ENCODE assay signal across 3 cellular contexts in genomic region chr14:38256358-38256840, GRCh38.
TF ChIP-seq lines count a peak whose summit lies in the region.

No MANE protein-coding gene starts in this region.

TF ChIP-seq in SK-N-SH treated with all-trans-retinoic acid at 6 μM for 48 hours, 23 proteins besides CTCF, POLR2A, EP300 and RAD21:
- TF ChIP-seq RARB (CRISPR knock-in tag; IDR thresholded peaks at IDR 0.05) (no peak), ISL1 (CRISPR knock-in tag; IDR thresholded peaks at IDR 0.05) (no peak), ZNF565 (CRISPR knock-in tag; conservative IDR thresholded peaks at IDR 0.05; ENCODE audit: low read depth) (no peak), TOX (CRISPR knock-in tag; IDR thresholded peaks at IDR 0.05; ENCODE audit: borderline replicate concordance) (no peak)
- TF ChIP-seq, protein P1, sequence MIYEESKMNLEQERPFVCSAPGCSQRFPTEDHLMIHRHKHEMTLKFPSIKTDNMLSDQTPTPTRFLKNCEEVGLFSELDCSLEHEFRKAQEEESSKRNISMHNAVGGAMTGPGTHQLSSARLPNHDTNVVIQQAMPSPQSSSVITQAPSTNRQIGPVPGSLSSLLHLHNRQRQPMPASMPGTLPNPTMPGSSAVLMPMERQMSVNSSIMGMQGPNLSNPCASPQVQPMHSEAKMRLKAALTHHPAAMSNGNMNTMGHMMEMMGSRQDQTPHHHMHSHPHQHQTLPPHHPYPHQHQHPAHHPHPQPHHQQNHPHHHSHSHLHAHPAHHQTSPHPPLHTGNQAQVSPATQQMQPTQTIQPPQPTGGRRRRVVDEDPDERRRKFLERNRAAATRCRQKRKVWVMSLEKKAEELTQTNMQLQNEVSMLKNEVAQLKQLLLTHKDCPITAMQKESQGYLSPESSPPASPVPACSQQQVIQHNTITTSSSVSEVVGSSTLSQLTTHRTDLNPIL (CRISPR knock-in tag; IDR thresholded peaks at IDR 0.05; ENCODE audit: low read depth) = no peak

TF ChIP-seq in SK-N-SH, 30 proteins besides CTCF, POLR2A, EP300 and RAD21:
- no peak for TF ChIP-seq JUND (IDR thresholded peaks at IDR 0.05)
- TF ChIP-seq SMC3 (IDR thresholded peaks at IDR 0.05; ENCODE audit: low read depth, low read length) = no peak
- TF ChIP-seq SIN3A (IDR thresholded peaks at IDR 0.05; ENCODE audit: borderline replicate concordance, low read depth, low read length) = no peak
- TF ChIP-seq FOXM1 (IDR thresholded peaks at IDR 0.05; ENCODE audit: low read depth) = no peak
- TF ChIP-seq GABPA (IDR thresholded peaks at IDR 0.05; ENCODE audit: low read depth) = no peak
- no peak for TF ChIP-seq NFIC (IDR thresholded peaks at IDR 0.05; ENCODE audit: borderline replicate concordance)
- TF ChIP-seq YY1 (IDR thresholded peaks at IDR 0.05; ENCODE audit: low read depth) = no peak
- TF ChIP-seq, protein P2, sequence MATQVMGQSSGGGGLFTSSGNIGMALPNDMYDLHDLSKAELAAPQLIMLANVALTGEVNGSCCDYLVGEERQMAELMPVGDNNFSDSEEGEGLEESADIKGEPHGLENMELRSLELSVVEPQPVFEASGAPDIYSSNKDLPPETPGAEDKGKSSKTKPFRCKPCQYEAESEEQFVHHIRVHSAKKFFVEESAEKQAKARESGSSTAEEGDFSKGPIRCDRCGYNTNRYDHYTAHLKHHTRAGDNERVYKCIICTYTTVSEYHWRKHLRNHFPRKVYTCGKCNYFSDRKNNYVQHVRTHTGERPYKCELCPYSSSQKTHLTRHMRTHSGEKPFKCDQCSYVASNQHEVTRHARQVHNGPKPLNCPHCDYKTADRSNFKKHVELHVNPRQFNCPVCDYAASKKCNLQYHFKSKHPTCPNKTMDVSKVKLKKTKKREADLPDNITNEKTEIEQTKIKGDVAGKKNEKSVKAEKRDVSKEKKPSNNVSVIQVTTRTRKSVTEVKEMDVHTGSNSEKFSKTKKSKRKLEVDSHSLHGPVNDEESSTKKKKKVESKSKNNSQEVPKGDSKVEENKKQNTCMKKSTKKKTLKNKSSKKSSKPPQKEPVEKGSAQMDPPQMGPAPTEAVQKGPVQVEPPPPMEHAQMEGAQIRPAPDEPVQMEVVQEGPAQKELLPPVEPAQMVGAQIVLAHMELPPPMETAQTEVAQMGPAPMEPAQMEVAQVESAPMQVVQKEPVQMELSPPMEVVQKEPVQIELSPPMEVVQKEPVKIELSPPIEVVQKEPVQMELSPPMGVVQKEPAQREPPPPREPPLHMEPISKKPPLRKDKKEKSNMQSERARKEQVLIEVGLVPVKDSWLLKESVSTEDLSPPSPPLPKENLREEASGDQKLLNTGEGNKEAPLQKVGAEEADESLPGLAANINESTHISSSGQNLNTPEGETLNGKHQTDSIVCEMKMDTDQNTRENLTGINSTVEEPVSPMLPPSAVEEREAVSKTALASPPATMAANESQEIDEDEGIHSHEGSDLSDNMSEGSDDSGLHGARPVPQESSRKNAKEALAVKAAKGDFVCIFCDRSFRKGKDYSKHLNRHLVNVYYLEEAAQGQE (IDR thresholded peaks at IDR 0.05; ENCODE audit: low read depth, low read length) = no peak
TF ChIP-seq in SK-N-SH: peak in this region for 0.

TF ChIP-seq in HepG2, 621 proteins besides CTCF, POLR2A, EP300 and RAD21:
- TF ChIP-seq ZSCAN30 (CRISPR knock-in tag; IDR thresholded peaks at IDR 0.05) (no peak), ZKSCAN1 (IDR thresholded peaks at IDR 0.05; ENCODE audit: low read length) (no peak), YEATS2 (CRISPR knock-in tag; IDR thresholded peaks at IDR 0.05; ENCODE audit: borderline replicate concordance) (no peak), U2AF2 (IDR thresholded peaks at IDR 0.05; ENCODE audit: low read depth, low read length) (no peak), FOXC1 (CRISPR knock-in tag; IDR thresholded peaks at IDR 0.05; ENCODE audit: borderline replicate concordance) (no peak), NFYC (CRISPR knock-in tag; IDR thresholded peaks at IDR 0.05) (no peak), ZNF33B (CRISPR knock-in tag; IDR thresholded peaks at IDR 0.05) (no peak), ARHGAP35 (CRISPR knock-in tag; IDR thresholded peaks at IDR 0.05; ENCODE audit: borderline replicate concordance) (no peak), KDM5B (CRISPR knock-in tag; IDR thresholded peaks at IDR 0.05; ENCODE audit: borderline replicate concordance) (no peak), ZNF737 (CRISPR knock-in tag; IDR thresholded peaks at IDR 0.05; ENCODE audit: borderline replicate concordance) (no peak), ZNF234 (CRISPR knock-in tag; conservative IDR thresholded peaks at IDR 0.05) (no peak), RXRB (CRISPR knock-in tag; IDR thresholded peaks at IDR 0.05; ENCODE audit: borderline replicate concordance) (no peak)
- TF ChIP-seq, protein P3, sequence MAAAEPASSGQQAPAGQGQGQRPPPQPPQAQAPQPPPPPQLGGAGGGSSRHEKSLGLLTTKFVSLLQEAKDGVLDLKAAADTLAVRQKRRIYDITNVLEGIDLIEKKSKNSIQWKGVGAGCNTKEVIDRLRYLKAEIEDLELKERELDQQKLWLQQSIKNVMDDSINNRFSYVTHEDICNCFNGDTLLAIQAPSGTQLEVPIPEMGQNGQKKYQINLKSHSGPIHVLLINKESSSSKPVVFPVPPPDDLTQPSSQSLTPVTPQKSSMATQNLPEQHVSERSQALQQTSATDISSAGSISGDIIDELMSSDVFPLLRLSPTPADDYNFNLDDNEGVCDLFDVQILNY (CRISPR knock-in tag; conservative IDR thresholded peaks at IDR 0.05) = no peak
TF ChIP-seq in HepG2: peak in this region for 0.
